ENCODE assay signal across 17 cellular contexts in genomic region chr19:5253403-5254110, GRCh38.
DNase-seq lines count a peak whose midpoint lies in the region; ATAC-seq and TF ChIP-seq lines count a peak whose summit lies in the region.
"Had no signal": no experiment of that assay in that cellular context is flagged by ENCODE, and none has a peak within 500 bp of the region (broad histone marks: within the 10 kb centered on the region; RNA-seq: fewer than 3 reads in every experiment).

No MANE protein-coding gene starts in this region.

- H3K4me1 ChIP-seq in OCI-LY3 (ENCODE audit: low read length) (peaks cover 6% of the 10 kb centered on the region; the same call in 1 of the 2 replicates), muscle layer of duodenum (ENCODE audit: control insufficient read depth in 1 of 2, insufficient read depth in 2 of 2, low read length in 2 of 2) (no peaks in the 10 kb centered on the region)

- TF ChIP-seq CTCF in OCI-LY3 (IDR thresholded peaks at IDR 0.05; ENCODE audit: low read depth, low read length) (no peak), endothelial cell (IDR thresholded peaks at IDR 0.05; ENCODE audit: unreplicated experiment) (no peak)

- H3K27me3 ChIP-seq in OCI-LY3 (ENCODE audit: low read depth, low read length) (peaks cover 7% of the 10 kb centered on the region; the same call in 1 of the 2 replicates), muscle layer of duodenum (ENCODE audit: low read depth, low read length) (no peaks in the 10 kb centered on the region)

- no peak overlapping the region for H3K4me2 ChIP-seq in OCI-LY3 (ENCODE audit: low read length)

- H3K4me1 Mint-ChIP-seq in endothelial cell (ENCODE audit: unreplicated experiment): no peaks in the 10 kb centered on the region
- H3K4me1 Mint-ChIP-seq in activated CD4-positive, alpha-beta T cell treated with anti-CD3 and anti-CD28 coated beads, Interleukin-2, amount 10 ng/mL, durations not matched to agents 24 days and 14 days: no peaks in the 10 kb centered on the region
- H3K4me1 Mint-ChIP-seq: activated naive CD4-positive, alpha-beta T cell treated with anti-CD3 and anti-CD28 coated beads, Interleukin-2, amount 50 U/mL, for 24 hours had no signal

- H3K9me3 Mint-ChIP-seq in endothelial cell (ENCODE audit: unreplicated experiment): no peaks in the 10 kb centered on the region
- H3K9me3 Mint-ChIP-seq in activated CD4-positive, alpha-beta T cell treated with anti-CD3 and anti-CD28 coated beads, Interleukin-2, amount 10 ng/mL, durations not matched to agents 24 days and 14 days: peaks cover 12% of the 10 kb centered on the region
- H3K9me3 Mint-ChIP-seq: activated naive CD4-positive, alpha-beta T cell treated with anti-CD3 and anti-CD28 coated beads, Interleukin-2, amount 50 U/mL, for 24 hours had no signal

- intact Hi-C loops in activated CD4-positive, alpha-beta T cell treated with anti-CD3 and anti-CD28 coated beads, Interleukin-2, amount 10 ng/mL, durations not matched to agents 24 days and 14 days (cut with micrococcal nuclease): no loop called here

- DNase-seq in AG20443 (ENCODE audit: low spot score) (peak; percentile 87), endothelial cell (ENCODE audit: low spot score) (no peak), middle frontal gyrus (ENCODE audit: extremely low spot score, low spot score) (no peak), NCI-H1105 (lab: John Stamatoyannopoulos, UW) (no peak)
- DNase-seq in activated CD4-positive, alpha-beta T cell treated with anti-CD3 and anti-CD28 coated beads, Interleukin-2, amount 10 ng/mL, durations not matched to agents 24 days and 14 days: no peak
- DNase-seq: activated CD4-positive, alpha-beta T cell treated with anti-CD3 and anti-CD28 coated beads, Interleukin-2, amount 50 U/mL, for 4 hours; effector CD4-positive, alpha-beta T cell; EL; midbrain; NCI-H2107; NCI-H524 treated with DMSO at 0.1 percent for 48 hours; stimulated activated CD4-positive, alpha-beta T cell treated with anti-CD3 and anti-CD28 coated beads, Interleukin-2, amount 100 ng/mL, for 24 hours had no signal

- peaks cover 33% of the 10 kb centered on the region for H3K36me3 Mint-ChIP-seq in endothelial cell (ENCODE audit: low read depth, unreplicated experiment)
- H3K36me3 Mint-ChIP-seq in activated CD4-positive, alpha-beta T cell treated with anti-CD3 and anti-CD28 coated beads, Interleukin-2, amount 10 ng/mL, durations not matched to agents 24 days and 14 days (ENCODE audit: low read depth): peaks cover 2% of the 10 kb centered on the region

- no peak overlapping the region for H3K4me3 ChIP-seq in OCI-LY3 (ENCODE audit: low read length)
- no peak overlapping the region for H3K4me3 ChIP-seq in muscle layer of duodenum (ENCODE audit: low read depth in 1 of 2, low read length in 2 of 2)

- H3K9me3 ChIP-seq in OCI-LY3 (ENCODE audit: insufficient read depth, low read length) (no peaks in the 10 kb centered on the region), muscle layer of duodenum (ENCODE audit: control insufficient read depth in 1 of 2, low read length in 2 of 2) (peaks cover 0 to 22% of the 10 kb centered on the region in 2 donors)

- H3K27me3 Mint-ChIP-seq in endothelial cell (ENCODE audit: unreplicated experiment): peaks cover 5% of the 10 kb centered on the region
- H3K27me3 Mint-ChIP-seq in activated CD4-positive, alpha-beta T cell treated with anti-CD3 and anti-CD28 coated beads, Interleukin-2, amount 10 ng/mL, durations not matched to agents 24 days and 14 days: no peaks in the 10 kb centered on the region
- H3K27me3 Mint-ChIP-seq: activated naive CD4-positive, alpha-beta T cell treated with anti-CD3 and anti-CD28 coated beads, Interleukin-2, amount 50 U/mL, for 24 hours had no signal

- ATAC-seq in GM18867 (IDR thresholded peaks at IDR 0.05; ENCODE audit: unreplicated experiment): no peak
- ATAC-seq: Panc1 had no signal

- no peaks in the 10 kb centered on the region for H4K20me1 ChIP-seq in OCI-LY3 (ENCODE audit: insufficient read depth, low read length)

- H3K27ac Mint-ChIP-seq in endothelial cell (ENCODE audit: unreplicated experiment): no peak overlapping the region
- H3K27ac Mint-ChIP-seq in activated CD4-positive, alpha-beta T cell treated with anti-CD3 and anti-CD28 coated beads, Interleukin-2, amount 10 ng/mL, durations not matched to agents 24 days and 14 days: no peak overlapping the region
- H3K27ac Mint-ChIP-seq: activated naive CD4-positive, alpha-beta T cell treated with anti-CD3 and anti-CD28 coated beads, Interleukin-2, amount 50 U/mL, for 24 hours had no signal

- H3K27ac ChIP-seq in OCI-LY3 (ENCODE audit: low read length) (no peak overlapping the region), muscle layer of duodenum (ENCODE audit: low read length) (peak overlapping the region; percentile 1)

- H2AFZ ChIP-seq in OCI-LY3 (ENCODE audit: low read depth, low read length): peak overlapping the region; percentile 53; the same call in 1 of the 2 replicates

- no peaks in the 10 kb centered on the region for H3K36me3 ChIP-seq in OCI-LY3 (replicated peaks; ENCODE audit: low read depth, low read length)
- peaks cover 4 to 51% of the 10 kb centered on the region in 2 donors for H3K36me3 ChIP-seq in muscle layer of duodenum (ENCODE audit: control insufficient read depth in 1 of 2, insufficient read depth in 2 of 2, low read length in 2 of 2)

- peak overlapping the region; percentile 18 for H3K4me3 Mint-ChIP-seq in endothelial cell (ENCODE audit: unreplicated experiment)
- H3K4me3 Mint-ChIP-seq in activated CD4-positive, alpha-beta T cell treated with anti-CD3 and anti-CD28 coated beads, Interleukin-2, amount 10 ng/mL, durations not matched to agents 24 days and 14 days: no peak overlapping the region
- H3K4me3 Mint-ChIP-seq: activated naive CD4-positive, alpha-beta T cell treated with anti-CD3 and anti-CD28 coated beads, Interleukin-2, amount 50 U/mL, for 24 hours had no signal

- H3K9ac ChIP-seq in OCI-LY3 (ENCODE audit: low read length): no peak overlapping the region

- no peaks in the 10 kb centered on the region for H3K79me2 ChIP-seq in OCI-LY3 (ENCODE audit: low read length)
